In genomic region chr16:12016166-12016947, GRCh38 we compare ENCODE assay signal across 20 cellular contexts. TPM values are rescaled to one million over a fixed set of nuclear protein-coding genes. Genes with fewer than 3 reads are reported as not detected.
DNase-seq lines count a peak whose midpoint lies in the region; ATAC-seq and TF ChIP-seq lines count a peak whose summit lies in the region.
"Had no signal": no experiment of that assay in that cellular context is flagged by ENCODE, and none has a peak within 500 bp of the region (broad histone marks: within the 10 kb centered on the region; RNA-seq: fewer than 3 reads in every experiment).

No MANE protein-coding gene starts in this region.

- no peaks in the 10 kb centered on the region for H3K9me3 ChIP-seq in AG04450 (ENCODE audit: control insufficient read depth, insufficient read depth, low read length)
- H3K9me3 ChIP-seq: SJCRH30 had no signal

- POLR2A ChIA-PET in AG04450 (lab: Yijun Ruan, JAX) = no interaction called here

- no peaks in the 10 kb centered on the region for H3K27me3 ChIP-seq in AG04450 (ENCODE audit: control insufficient read depth, insufficient read depth, low read length)
- H3K27me3 ChIP-seq: SJCRH30 had no signal

- ATAC-seq in HG03108 (IDR thresholded peaks at IDR 0.05; ENCODE audit: unreplicated experiment) = no peak
- ATAC-seq: activated naive CD8-positive, alpha-beta T cell treated with anti-CD3 and anti-CD28 coated beads, Interleukin-2, amount 50 U/mL, for 24 hours; stimulated activated naive CD8-positive, alpha-beta T cell treated with anti-CD3 and anti-CD28 coated beads, Interleukin-15, Interleukin-2, amounts not matched to agents 100 U/mL and 50 U/mL, for 24 hours had no signal

- CTCF ChIA-PET in AG04450 (lab: Charles Lee) = no interaction called here

- no peak overlapping the region for H3K4me3 ChIP-seq in AG04450 (ENCODE audit: low read depth, low read length)
- H3K4me3 ChIP-seq in astrocyte of the spinal cord (ENCODE audit: low read depth, low read length) = no peak overlapping the region
- H3K4me3 ChIP-seq: SJCRH30 had no signal

- in situ Hi-C loops in astrocyte of the spinal cord (cut with HindIII; ENCODE audit: low sequenced_read_pairs) = no loop called here

- DNase-seq in AG04450 (ENCODE audit: low read depth, low spot score) = no peak
- peak; percentile 19 for DNase-seq in HCEC 1CT
- DNase-seq in astrocyte of the spinal cord (ENCODE audit: low read depth, low spot score) = peak; percentile 36
- DNase-seq in iris pigment epithelial cell (ENCODE audit: low read depth) = peak; percentile 77
- DNase-seq in pons (ENCODE audit: low spot score) = no peak
- DNase-seq in HuH-7 (ENCODE audit: low spot score) = no peak
- no peak for DNase-seq in MV-4-11 (lab: John Stamatoyannopoulos, UW)
- DNase-seq: activated B cell treated with CpG ODN at 0.5 μM for 24 hours; activated naive CD8-positive, alpha-beta T cell treated with anti-CD3 and anti-CD28 coated beads, Interleukin-2, amount 50 U/mL, for 24 hours; CD8-positive, alpha-beta memory T cell; cerebellar nuclear complex; DMS79 treated with DMSO at 0.1 percent for 48 hours; hippocampal formation; kidney glomerular epithelial cell; NCI-H1105 treated with DMSO at 0.1 percent for 48 hours; NCI-H69; SJCRH30; stimulated activated naive CD8-positive, alpha-beta T cell treated with anti-CD3 and anti-CD28 coated beads, Interleukin-15, Interleukin-2, amounts not matched to agents 100 U/mL and 50 U/mL, for 24 hours; trophoblast cell had no signal

- TF ChIP-seq CTCF in AG04450 (IDR thresholded peaks at IDR 0.05; ENCODE audit: low read depth, low read length) (no peak), astrocyte of the spinal cord (IDR thresholded peaks at IDR 0.05; ENCODE audit: low read depth, low read length) (no peak)

- H3K27ac ChIP-seq in AG04450 (ENCODE audit: low read depth, low read length) = peak overlapping the region; percentile 21
- H3K27ac ChIP-seq: SJCRH30 had no signal

RNA-seq across cellular contexts. Expression of gene SNX29, which starts 39.8 kb away (rescaled TPM):
- polyA plus RNA-seq in AG04450 (2011; rRNA removed) = 11.6 and 13.5 TPM in 2 replicates
- polyA minus RNA-seq in AG04450 (2011; rRNA and poly(A)+ RNA removed) = 44.9 and 57.9 TPM in 2 replicates

RNA-seq across cellular contexts. Expression of gene TNFRSF17, which starts 51.3 kb away (rescaled TPM):
- not detected in 2 replicates for polyA plus RNA-seq in AG04450 (2011; rRNA removed)
- polyA minus RNA-seq in AG04450 (2011; rRNA and poly(A)+ RNA removed) = not detected in 2 replicates
- polyA plus RNA-seq: CD8-positive, alpha-beta memory T cell had no signal

Comparison
In these comparisons a context has a peak if more than half of its experiments do, and no peak if none do; other contexts are left out.
1. DNase-seq: peak in HCEC 1CT (single experiment), astrocyte of the spinal cord (single experiment) and iris pigment epithelial cell (single experiment); none in AG04450 (single experiment), pons (single experiment), HuH-7 (single experiment) and MV-4-11 (single experiment).